18 cellular contexts compared by ENCODE assay signal in the genomic region with DNA sequence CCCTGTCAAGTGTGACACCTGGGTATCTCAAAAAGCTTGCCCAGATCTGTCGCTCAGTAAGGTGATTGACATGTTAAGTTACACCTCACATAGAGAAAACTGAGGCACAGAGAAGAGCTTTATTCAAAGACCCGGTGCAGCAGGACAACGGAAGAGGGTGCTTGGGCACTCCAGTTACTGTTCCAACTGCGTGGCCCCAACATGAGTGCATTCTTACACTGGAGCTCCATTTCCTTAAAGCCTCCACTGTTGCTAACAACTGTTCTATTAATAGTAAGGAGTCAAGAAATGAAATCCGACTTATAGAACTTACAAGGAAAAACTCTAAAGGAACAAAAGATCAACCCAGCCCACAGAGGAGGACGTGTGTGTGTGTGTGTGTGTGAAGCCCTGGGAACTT. TPM values are rescaled to one million over a fixed set of nuclear protein-coding genes. Genes with fewer than 3 reads are reported as not detected.
DNase-seq lines count a peak whose midpoint lies in the region; ATAC-seq and TF ChIP-seq lines count a peak whose summit lies in the region.
"Had no signal": no experiment of that assay in that cellular context is flagged by ENCODE, and none has a peak within 500 bp of the region (broad histone marks: within the 10 kb centered on the region; RNA-seq: fewer than 3 reads in every experiment).

No MANE protein-coding gene starts in this region.

- no peak overlapping the region for H3K4me2 ChIP-seq in PC-3 (ENCODE audit: low read length)
- H3K4me2 ChIP-seq: A549, GM23338 had no signal

- H3K9me3 ChIP-seq in lower lobe of right lung (no peaks in the 10 kb centered on the region), PC-3 (ENCODE audit: low read length) (no peaks in the 10 kb centered on the region)
- H3K9me3 ChIP-seq: A549 had no signal

- peaks cover 5% of the 10 kb centered on the region for H3K36me3 ChIP-seq in lower lobe of right lung
- H3K36me3 ChIP-seq in PC-3 (ENCODE audit: low read depth, low read length): no peaks in the 10 kb centered on the region

- H3K27ac Mint-ChIP-seq in IgD-negative memory B cell (peak overlapping the region in 2 of 3 donors; percentile 45 to 51), nephron progenitor cell (peak overlapping the region; percentile 10)
- H3K27ac Mint-ChIP-seq in stimulated activated naive B cell treated with anti-CD40 and anti-IgM and Interleukin-4, amounts not matched to agents 10 μg/mL and 1 μg/mL and 100 μg/mL, for 72 hours: peak overlapping the region; percentile 38
- H3K27ac Mint-ChIP-seq: CD4-positive, alpha-beta T cell; GM23338 had no signal

- no peaks in the 10 kb centered on the region for H4K20me1 ChIP-seq in PC-3 (ENCODE audit: low read length)

- no peak overlapping the region for H3K4me3 Mint-ChIP-seq in IgD-negative memory B cell
- no peak overlapping the region for H3K4me3 Mint-ChIP-seq in nephron progenitor cell
- no peak overlapping the region for H3K4me3 Mint-ChIP-seq in stimulated activated naive B cell treated with anti-CD40 and anti-IgM and Interleukin-4, amounts not matched to agents 10 μg/mL and 1 μg/mL and 100 μg/mL, for 72 hours
- H3K4me3 Mint-ChIP-seq: CD4-positive, alpha-beta T cell; GM23338 had no signal

- no peaks in the 10 kb centered on the region for H3K9me3 Mint-ChIP-seq in IgD-negative memory B cell
- peaks cover 4% of the 10 kb centered on the region for H3K9me3 Mint-ChIP-seq in nephron progenitor cell
- H3K9me3 Mint-ChIP-seq in stimulated activated naive B cell treated with anti-CD40 and anti-IgM and Interleukin-4, amounts not matched to agents 10 μg/mL and 1 μg/mL and 100 μg/mL, for 72 hours: no peaks in the 10 kb centered on the region
- H3K9me3 Mint-ChIP-seq: CD4-positive, alpha-beta T cell; GM23338 had no signal

- intact Hi-C loops in lower lobe of right lung (cut with DNase I): no loop called here
- intact Hi-C loops in posterior cingulate gyrus (cut with DNase I): no loop called here
- intact Hi-C loops in PC-3 (cut with micrococcal nuclease): no loop called here

- peak; percentile 68 to 75 for ATAC-seq in lower lobe of right lung
- ATAC-seq in stimulated activated naive B cell treated with anti-CD40 and anti-IgM and Interleukin-4, amounts not matched to agents 10 μg/mL and 1 μg/mL and 100 μg/mL, for 72 hours (replicated peaks): no peak
- no peak for ATAC-seq in PC-3
- ATAC-seq in HG02840 (IDR thresholded peaks at IDR 0.05; ENCODE audit: low FRiP score, unreplicated experiment): no peak
- ATAC-seq: A549, GM23338 had no signal

- CTCF ChIA-PET in PC-3 (lab: Charles Lee): no interaction called here

- no peaks in the 10 kb centered on the region for H3K27me3 Mint-ChIP-seq in IgD-negative memory B cell
- H3K27me3 Mint-ChIP-seq in nephron progenitor cell (ENCODE audit: low read depth, poor library complexity): peaks cover 6% of the 10 kb centered on the region
- H3K27me3 Mint-ChIP-seq in stimulated activated naive B cell treated with anti-CD40 and anti-IgM and Interleukin-4, amounts not matched to agents 10 μg/mL and 1 μg/mL and 100 μg/mL, for 72 hours: no peaks in the 10 kb centered on the region
- H3K27me3 Mint-ChIP-seq: CD4-positive, alpha-beta T cell had no signal

- H3K9ac ChIP-seq in PC-3 (ENCODE audit: low read length): no peak overlapping the region

- H3F3A ChIP-seq in PC-3 (ENCODE audit: low read length, unreplicated experiment): no peaks in the 10 kb centered on the region

- H3K4me1 Mint-ChIP-seq in IgD-negative memory B cell: peaks cover 3 to 4% (median 3%) of the 10 kb centered on the region in 3 donors
- H3K4me1 Mint-ChIP-seq in nephron progenitor cell: peaks cover 6% of the 10 kb centered on the region
- peaks cover 2 to 5% of the 10 kb centered on the region in 2 donors for H3K4me1 Mint-ChIP-seq in stimulated activated naive B cell treated with anti-CD40 and anti-IgM and Interleukin-4, amounts not matched to agents 10 μg/mL and 1 μg/mL and 100 μg/mL, for 72 hours

- H3K4me3 ChIP-seq in lower lobe of right lung (no peak overlapping the region), PC-3 (ENCODE audit: low read length) (no peak overlapping the region)
- H3K4me3 ChIP-seq: A549, GM23338 had no signal

- H2AFZ ChIP-seq in PC-3 (ENCODE audit: low read length): no peak overlapping the region
- H2AFZ ChIP-seq: GM23338 had no signal

- H3K27ac ChIP-seq in lower lobe of right lung: no peak overlapping the region
- H3K27ac ChIP-seq in PC-3 (ENCODE audit: low read length): no peak overlapping the region
- H3K27ac ChIP-seq: 22Rv1, A549, C4-2B, HL-60 had no signal

- BruUV-seq in PC-3 (replicated peaks; lab: Mats Ljungman, UMichigan): no TSS peak

- DNase-seq in lower lobe of right lung (no peak), nephron progenitor cell (no peak), posterior cingulate gyrus (no peak), PC-3 (no peak)
- DNase-seq in stimulated activated naive B cell treated with anti-CD40 and anti-IgM and Interleukin-4, amounts not matched to agents 10 μg/mL and 1 μg/mL and 100 μg/mL, for 72 hours: no peak
- DNase-seq: AML-193; CD4-positive, alpha-beta T cell; DMS153; DMS79; GDM1; HCEC 1CT had no signal

- H3K36me3 Mint-ChIP-seq in IgD-negative memory B cell (peaks cover 8% of the 10 kb centered on the region), nephron progenitor cell (ENCODE audit: low read depth) (peaks cover 56% of the 10 kb centered on the region)
- H3K36me3 Mint-ChIP-seq in stimulated activated naive B cell treated with anti-CD40 and anti-IgM and Interleukin-4, amounts not matched to agents 10 μg/mL and 1 μg/mL and 100 μg/mL, for 72 hours: peaks cover 16 to 25% of the 10 kb centered on the region in 2 donors

- no peaks in the 10 kb centered on the region for H3K9me2 ChIP-seq in PC-3 (replicated peaks; ENCODE audit: low read length)

- POLR2A ChIA-PET in PC-3 (lab: Charles Lee; ENCODE audit: unreplicated experiment): no interaction called here

- H3K79me2 ChIP-seq in PC-3 (ENCODE audit: low read length): no peaks in the 10 kb centered on the region

- no peaks in the 10 kb centered on the region for H3K4me1 ChIP-seq in lower lobe of right lung
- H3K4me1 ChIP-seq in PC-3 (ENCODE audit: insufficient read depth, low read length): no peaks in the 10 kb centered on the region
- H3K4me1 ChIP-seq: A549 had no signal

- H3K27me3 ChIP-seq in lower lobe of right lung (ENCODE audit: low read depth) (no peaks in the 10 kb centered on the region), PC-3 (ENCODE audit: low read length) (peaks cover 33% of the 10 kb centered on the region)

- TF ChIP-seq CTCF in lower lobe of right lung (IDR thresholded peaks at IDR 0.05): no peak
- TF ChIP-seq CTCF in nephron progenitor cell (IDR thresholded peaks at IDR 0.05): no peak
- no peak for TF ChIP-seq CTCF in PC-3 (conservative IDR thresholded peaks at IDR 0.05; ENCODE audit: low read depth, low read length)

RNA-seq across cellular contexts. Expression of a gene that starts 54.8 kb away (rescaled TPM):
- polyA plus RNA-seq in IgD-negative memory B cell: 15.8 TPM
- 50.7 TPM for total RNA-seq in lower lobe of right lung
- total RNA-seq in PC-3 (2014; rRNA removed): 17.9 and 29.0 TPM in 2 replicates

Comparison
In these comparisons a context has a peak if more than half of its experiments do, and no peak if none do; other contexts are left out.
1. ATAC-seq: peak in lower lobe of right lung (2 of 2); none in stimulated activated naive B cell treated with anti-CD40 and anti-IgM and Interleukin-4, amounts not matched to agents 10 μg/mL and 1 μg/mL and 100 μg/mL, for 72 hours (0 of 2), PC-3 (single experiment) and HG02840 (single experiment).
2. Peak in every context shown above with its lines, with median percentiles within 50 percentile points of each other: H3K27ac Mint-ChIP-seq.